Comparison of ENCODE assay signal across 21 cellular contexts in the genomic region with DNA sequence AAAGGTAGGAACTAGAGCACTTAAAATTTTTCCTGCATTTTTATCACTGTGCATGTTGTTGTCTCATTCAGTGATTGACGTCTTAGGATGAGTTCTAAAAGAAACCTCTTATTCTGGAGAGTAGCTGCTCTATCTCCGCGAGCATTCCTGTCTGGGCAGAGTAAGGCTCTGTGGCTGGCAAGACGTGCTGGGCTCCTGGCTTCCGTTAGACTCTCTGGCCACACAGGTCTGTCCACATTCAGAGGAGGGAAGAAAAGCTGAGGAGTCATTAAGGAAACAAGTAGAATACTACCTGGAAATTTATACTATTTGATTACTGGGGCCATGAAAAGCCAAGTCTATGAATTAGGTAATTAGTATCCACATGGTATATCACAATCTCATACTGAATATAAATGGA.
"Had no signal": no experiment of that assay in that cellular context is flagged by ENCODE, and none has a peak within 500 bp of the region (broad histone marks: within the 10 kb centered on the region; RNA-seq: fewer than 3 reads in every experiment).

No MANE protein-coding gene starts in this region.

- ATAC-seq: activated CD8-positive, alpha-beta memory T cell treated with anti-CD3 and anti-CD28 coated beads, Interleukin-2, amount 10 ng/mL, durations not matched to agents 7 days and 5 days; activated CD8-positive, alpha-beta T cell treated with anti-CD3 and anti-CD28 coated beads for 36 hours; activated naive CD4-positive, alpha-beta T cell treated with anti-CD3 and anti-CD28 coated beads, Interleukin-2, amount 50 U/mL, for 72 hours; heart left ventricle; left lung; natural killer cell had no signal

- H3K4me3 ChIP-seq: esophagus squamous epithelium, heart left ventricle, left lung, lung, spleen, thoracic aorta had no signal

- DNase-seq: activated CD4-positive, alpha-beta T cell treated with anti-CD3 and anti-CD28 coated beads, Interleukin-2, amount 10 ng/mL, durations not matched to agents 7 days and 5 days; activated CD8-positive, alpha-beta memory T cell treated with anti-CD3 and anti-CD28 coated beads, Interleukin-2, amount 10 ng/mL, durations not matched to agents 7 days and 5 days; activated CD8-positive, alpha-beta T cell treated with anti-CD3 and anti-CD28 coated beads for 36 hours; activated T-cell treated with anti-CD3 and anti-CD28 coated beads for 4 hours; aorta; central memory CD4-positive, alpha-beta T cell; effector memory CD4-positive, alpha-beta T cell; esophagus squamous epithelium; heart left ventricle; left lung; midbrain; natural killer cell; spleen; stimulated activated CD4-positive, alpha-beta T cell treated with anti-CD3 and anti-CD28 coated beads, Interleukin-4, amount 100 ng/mL, for 1 hour; stimulated activated naive CD4-positive, alpha-beta T cell treated with Interleukin-2 at 50 U/mL for 16 hours; T1000 had no signal

- H3K9me3 ChIP-seq: thoracic aorta had no signal

- H3K27ac ChIP-seq: esophagus squamous epithelium, heart left ventricle, left lung, spleen, thoracic aorta had no signal

- H3K27me3 ChIP-seq: esophagus squamous epithelium, heart left ventricle, left lung, spleen had no signal

- FAIRE-seq: colon, endothelial cell of umbilical vein had no signal

- H3K36me3 ChIP-seq: left lung, thoracic aorta had no signal
